ENCODE assay signal across 13 cellular contexts in the genomic region with DNA sequence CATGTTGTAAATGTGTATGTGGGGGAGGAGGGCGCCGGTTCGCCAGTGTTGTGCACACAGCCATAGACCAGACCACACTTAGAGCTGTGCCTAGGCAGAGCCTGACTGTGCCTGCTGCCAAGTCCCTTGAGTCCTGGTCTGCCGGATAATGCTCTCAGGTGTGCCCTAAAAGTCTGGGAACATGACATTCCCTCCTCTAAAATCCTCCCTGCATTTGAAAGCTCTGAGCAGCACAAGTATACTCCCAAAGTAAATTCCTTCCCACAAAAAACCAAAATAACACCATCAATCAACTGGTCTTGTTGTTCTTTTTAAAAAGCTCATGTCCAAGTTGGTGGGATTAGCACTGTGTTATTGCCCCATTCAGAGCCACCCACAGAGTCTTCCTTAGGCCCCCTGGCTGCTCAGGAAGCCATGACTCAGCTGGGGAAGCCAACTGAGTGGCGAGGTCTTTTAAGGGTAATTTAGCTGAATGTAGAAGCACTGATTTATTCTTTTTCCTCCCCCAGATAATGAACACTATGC.
DNase-seq lines count a peak whose midpoint lies in the region; FAIRE-seq and TF ChIP-seq lines count a peak whose summit lies in the region.
"Had no signal": no experiment of that assay in that cellular context is flagged by ENCODE, and none has a peak within 500 bp of the region (broad histone marks: within the 10 kb centered on the region; RNA-seq: fewer than 3 reads in every experiment).

No MANE protein-coding gene starts in this region.

- DNase-seq in AG08395 (ENCODE audit: low spot score) (peak; percentile 57), MG63 (peak; percentile 71), endothelial cell of umbilical vein (ENCODE audit: low read depth, low spot score) (peak; percentile 30), SIG-M5 (lab: John Stamatoyannopoulos, UW) (no peak), RKO (ENCODE audit: low spot score) (no peak), NCI-H446 (lab: John Stamatoyannopoulos, UW) (no peak)
- no peak for DNase-seq in effector CD8-positive, alpha-beta T cell (lab: John Stamatoyannopoulos, UW)
- DNase-seq: activated CD8-positive, alpha-beta memory T cell treated with anti-CD3 and anti-CD28 coated beads, Interleukin-2, amount 50 U/mL, for 48 hours; NCI-H226; RPMI8226 had no signal

- H3K4me3 Mint-ChIP-seq in nephron: peak overlapping the region in 1 of 3 experiments; percentile 2
- H3K4me3 Mint-ChIP-seq: B cell had no signal

- H3K4me1 Mint-ChIP-seq in nephron: peaks cover 36% of the 10 kb centered on the region
- H3K4me1 Mint-ChIP-seq: B cell had no signal

- H3K36me3 ChIP-seq in MG63 (no peaks in the 10 kb centered on the region), endothelial cell of umbilical vein (ENCODE audit: control insufficient read depth in 2 of 2, extremely low read depth in 1 of 2, insufficient read depth in 2 of 2, low read length in 2 of 2) (no peaks in the 10 kb centered on the region)

- intact Hi-C loops in endothelial cell of umbilical vein (cut with micrococcal nuclease): no loop called here

- no peak overlapping the region for H3K4me2 ChIP-seq in endothelial cell of umbilical vein (ENCODE audit: insufficient read depth, low read length)

- POLR2A ChIA-PET in endothelial cell of umbilical vein (lab: Charles Lee): no interaction called here

- H3K27me3 Mint-ChIP-seq in nephron (ENCODE audit: low read depth): peaks cover 5% of the 10 kb centered on the region

- TF ChIP-seq POLR2A in endothelial cell of umbilical vein (IDR thresholded peaks at IDR 0.05; ENCODE audit: low read depth, low read length): no peak

- H4K20me1 ChIP-seq in endothelial cell of umbilical vein (replicated peaks; ENCODE audit: control insufficient read depth, extremely low read depth, insufficient read depth, low read length): no peaks in the 10 kb centered on the region

- TF ChIP-seq CTCF in endothelial cell of umbilical vein (IDR thresholded peaks at IDR 0.05; ENCODE audit: extremely low read depth in 1 of 2, insufficient read depth in 1 of 2, low read depth in 1 of 2, low read length in 2 of 2) (no peak), nephron (IDR thresholded peaks at IDR 0.05; ENCODE audit: unreplicated experiment in 3 of 3) (no peak)

- BruUV-seq in endothelial cell of umbilical vein (replicated peaks; lab: Mats Ljungman, UMichigan): no TSS peak

- H3K27ac ChIP-seq in endothelial cell of umbilical vein (ENCODE audit: insufficient read depth, low read depth, low read length): no peak overlapping the region

- CTCF ChIA-PET in endothelial cell of umbilical vein (lab: Charles Lee): no interaction called here

- no peaks in the 10 kb centered on the region for H3K79me2 ChIP-seq in endothelial cell of umbilical vein (ENCODE audit: control insufficient read depth, insufficient read depth, low read length)

- H2AFZ ChIP-seq in endothelial cell of umbilical vein (ENCODE audit: low read depth, low read length): no peak overlapping the region

- H3K9me1 ChIP-seq in endothelial cell of umbilical vein (replicated peaks; ENCODE audit: control insufficient read depth, extremely low read depth, insufficient read depth, low read length): no peaks in the 10 kb centered on the region

- H3K4me1 ChIP-seq in endothelial cell of umbilical vein (ENCODE audit: control insufficient read depth, extremely low read depth, insufficient read depth, low read length): no peaks in the 10 kb centered on the region

- H3K9me3 Mint-ChIP-seq in nephron: peaks cover 2% of the 10 kb centered on the region

- no peaks in the 10 kb centered on the region for H3K9me3 ChIP-seq in MG63
- H3K9me3 ChIP-seq in endothelial cell of umbilical vein (replicated peaks; ENCODE audit: control insufficient read depth, insufficient read depth, low read length): peaks cover 2% of the 10 kb centered on the region

- dilution Hi-C loops in endothelial cell of umbilical vein (cut with MboI; ENCODE audit: extremely low pct_ligation_motif_present, low sequenced_read_pairs): no loop called here

- no peaks in the 10 kb centered on the region for H3K36me3 Mint-ChIP-seq in nephron (ENCODE audit: low read depth)

- no peak overlapping the region for H3K4me3 ChIP-seq in MG63
- H3K4me3 ChIP-seq in endothelial cell of umbilical vein (replicated peaks in 1 of 3; ENCODE audit: insufficient read depth in 1 of 3, low read depth in 1 of 3, low read length in 3 of 3): no peak overlapping the region

- H3K9ac ChIP-seq in endothelial cell of umbilical vein (replicated peaks; ENCODE audit: extremely low read depth, insufficient read depth, low read length): no peak overlapping the region

- H3K27ac Mint-ChIP-seq in nephron: peak overlapping the region; percentile 77 to 97 (median 84)
- H3K27ac Mint-ChIP-seq: B cell had no signal

- FAIRE-seq in endothelial cell of umbilical vein (lab: Jason Lieb, UNC): no peak
- FAIRE-seq: G401.6 had no signal

- no peaks in the 10 kb centered on the region for H3K27me3 ChIP-seq in MG63
- H3K27me3 ChIP-seq in endothelial cell of umbilical vein (ENCODE audit: control insufficient read depth in 2 of 2, insufficient read depth in 2 of 2, low read length in 2 of 2): no peaks in the 10 kb centered on the region

TF ChIP-seq in endothelial cell of umbilical vein, 7 proteins besides CTCF, POLR2A, EP300 and RAD21:
- no peak for TF ChIP-seq JUN (IDR thresholded peaks at IDR 0.05; ENCODE audit: borderline replicate concordance, insufficient read depth, insufficient read length, low read depth)
- TF ChIP-seq EZH2 (IDR thresholded peaks at IDR 0.05; ENCODE audit: borderline replicate concordance, low read depth, low read length, severe bottlenecking): no peak
- no peak for TF ChIP-seq POLR2AphosphoS5 (IDR thresholded peaks at IDR 0.05; ENCODE audit: insufficient read depth, low read depth, low read length)
- TF ChIP-seq, protein P1, sequence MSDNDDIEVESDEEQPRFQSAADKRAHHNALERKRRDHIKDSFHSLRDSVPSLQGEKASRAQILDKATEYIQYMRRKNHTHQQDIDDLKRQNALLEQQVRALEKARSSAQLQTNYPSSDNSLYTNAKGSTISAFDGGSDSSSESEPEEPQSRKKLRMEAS (IDR thresholded peaks at IDR 0.05; ENCODE audit: insufficient read depth, insufficient read length): no peak
- no peak for TF ChIP-seq MYC (IDR thresholded peaks at IDR 0.05; ENCODE audit: low read depth, low read length)
- TF ChIP-seq FOS (IDR thresholded peaks at IDR 0.05; ENCODE audit: borderline replicate concordance, insufficient read depth, low read length): no peak
- no peak for TF ChIP-seq GATA2 (IDR thresholded peaks at IDR 0.05; ENCODE audit: insufficient read depth, insufficient read length, low read depth, low read length)

Comparison
In these comparisons a context has a peak if more than half of its experiments do, and no peak if none do; other contexts are left out.
1. DNase-seq: peak in AG08395 (single experiment), MG63 (single experiment) and endothelial cell of umbilical vein (single experiment); none in SIG-M5 (single experiment), effector CD8-positive, alpha-beta T cell (single experiment), RKO (single experiment) and NCI-H446 (0 of 2).